ENCODE assay signal across 7 cellular contexts in genomic region chr19:48735031-48735615, GRCh38. TPM values are rescaled to one million over a fixed set of nuclear protein-coding genes. Genes with fewer than 3 reads are reported as not detected.
A peak's percentile ranks its signal among the peaks of the same experiment; 100 is the strongest.
DNase-seq lines count a peak whose midpoint lies in the region; TF ChIP-seq lines count a peak whose summit lies in the region.
"Had no signal": no experiment of that assay in that cellular context is flagged by ENCODE, and none has a peak within 500 bp of the region (broad histone marks: within the 10 kb centered on the region; RNA-seq: fewer than 3 reads in every experiment).

No MANE protein-coding gene starts in this region.

- H3K27ac Mint-ChIP-seq in endodermal cell = no peak overlapping the region

- peak overlapping the region; percentile 16 for H3K27ac ChIP-seq in endodermal cell (ENCODE audit: low read depth, low read length)

- peaks cover 40% of the 10 kb centered on the region for H3K27me3 Mint-ChIP-seq in endodermal cell (ENCODE audit: insufficient read depth)

- 4% methylated on average over 22 to 38 of the region's 38 CpGs for WGBS in endodermal cell (ENCODE audit: insufficient coverage in 1 of 2, insufficient read length in 1 of 2), 2 experiments

- peak overlapping the region; percentile 63 for H3K4me3 Mint-ChIP-seq in endodermal cell

- CTCF ChIA-PET in HEK293T (lab: Yijun Ruan, JAX) = no interaction called here

- POLR2A ChIA-PET in HEK293T (lab: Yijun Ruan, JAX) = interaction anchor here (1.2 kb wide), 1 partner anchor 10 kb away, joined by 3 read pairs; no protein-coding TSS in a partner anchor

- H3K36me3 ChIP-seq in endodermal cell (ENCODE audit: control insufficient read depth, insufficient read depth, low read length) = no peaks in the 10 kb centered on the region

- H3K9me3 ChIP-seq in endodermal cell (ENCODE audit: control insufficient read depth, low read length) = no peaks in the 10 kb centered on the region

- H3K4me1 Mint-ChIP-seq in endodermal cell = peaks cover 3% of the 10 kb centered on the region

- H3K4me3 ChIP-seq in endodermal cell (ENCODE audit: low read length) = peak overlapping the region; percentile 74

- H3K9me3 Mint-ChIP-seq in endodermal cell = no peaks in the 10 kb centered on the region

- peaks cover 2% of the 10 kb centered on the region for H3K36me3 Mint-ChIP-seq in endodermal cell (ENCODE audit: low read depth)

- H3K4me1 ChIP-seq in endodermal cell (ENCODE audit: control insufficient read depth, insufficient read depth, low read length) = no peaks in the 10 kb centered on the region

- TF ChIP-seq CTCF in endodermal cell (conservative IDR thresholded peaks at IDR 0.05) = peak; percentile 21

- peak overlapping the region; percentile 30 for H3K9ac ChIP-seq in endodermal cell (ENCODE audit: extremely low read depth, low read length, poor library complexity, severe bottlenecking)

- H3K27me3 ChIP-seq in endodermal cell (ENCODE audit: control insufficient read depth, insufficient read depth, low read length, poor library complexity, severe bottlenecking) = peaks cover 12% of the 10 kb centered on the region

- DNase-seq in NCI-H187 treated with DMSO at 0.1 percent for 48 hours (lab: John Stamatoyannopoulos, UW) (peak; percentile 85), endodermal cell (peak; percentile 92), renal cortical epithelial cell (ENCODE audit: low read depth) (peak; percentile 13), HEK293T (ENCODE audit: extremely low spot score) (no peak), GOT3 (lab: John Stamatoyannopoulos, UW) (no peak)
- DNase-seq in stimulated activated CD4-positive, alpha-beta T cell treated with anti-CD3 and anti-CD28 coated beads, Interleukin-1b, Interleukin-23, amount 100 ng/mL, for 48 hours = no peak
- DNase-seq: nucleus accumbens had no signal

TF ChIP-seq in HEK293T, 16 proteins besides CTCF, POLR2A, EP300 and RAD21:
- TF ChIP-seq SP1 (IDR thresholded peaks at IDR 0.05) (no peak), SUZ12 (IDR thresholded peaks at IDR 0.05) (no peak), ZNF384 (IDR thresholded peaks at IDR 0.05) (no peak), NFRKB (IDR thresholded peaks at IDR 0.05) (no peak)
- TF ChIP-seq, protein P1, sequence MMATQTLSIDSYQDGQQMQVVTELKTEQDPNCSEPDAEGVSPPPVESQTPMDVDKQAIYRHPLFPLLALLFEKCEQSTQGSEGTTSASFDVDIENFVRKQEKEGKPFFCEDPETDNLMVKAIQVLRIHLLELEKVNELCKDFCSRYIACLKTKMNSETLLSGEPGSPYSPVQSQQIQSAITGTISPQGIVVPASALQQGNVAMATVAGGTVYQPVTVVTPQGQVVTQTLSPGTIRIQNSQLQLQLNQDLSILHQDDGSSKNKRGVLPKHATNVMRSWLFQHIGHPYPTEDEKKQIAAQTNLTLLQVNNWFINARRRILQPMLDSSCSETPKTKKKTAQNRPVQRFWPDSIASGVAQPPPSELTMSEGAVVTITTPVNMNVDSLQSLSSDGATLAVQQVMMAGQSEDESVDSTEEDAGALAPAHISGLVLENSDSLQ (IDR thresholded peaks at IDR 0.05) = no peak

RNA-seq across cellular contexts. Expression of gene RASIP1, which starts 5.3 kb away (rescaled TPM):
- 1 to 10 TPM; 3.4 to 5.2 TPM for total RNA-seq in endodermal cell
- polyA plus RNA-seq in endodermal cell (2013, experiment 1 of 2) = 1.6 TPM
- 0.99 TPM for polyA plus RNA-seq in endodermal cell (2013, experiment 2 of 2)
- 0.50 and 0.69 TPM in 2 replicates for total RNA-seq in renal cortical epithelial cell

RNA-seq across cellular contexts. Expression of gene IZUMO1, which starts 11.6 kb away (rescaled TPM):
- total RNA-seq in endodermal cell = under 1 TPM; 0.22 to 0.80 TPM
- polyA plus RNA-seq in endodermal cell (2013, experiment 1 of 2) = 0.21 TPM
- not detected for polyA plus RNA-seq in endodermal cell (2013, experiment 2 of 2)
- total RNA-seq in renal cortical epithelial cell = not detected in 2 replicates

RNA-seq across cellular contexts. Expression of gene MAMSTR, which starts 15.6 kb away (rescaled TPM):
- total RNA-seq in endodermal cell (1 to 10 TPM; 1.9 to 2.3 TPM), renal cortical epithelial cell (0.25 and 0.87 TPM in 2 replicates)
- 2.0 TPM for polyA plus RNA-seq in endodermal cell (2013, experiment 1 of 2)
- polyA plus RNA-seq in endodermal cell (2013, experiment 2 of 2) = 1.2 TPM

RNA-seq across cellular contexts. Expression of gene FUT1, which starts 17.3 kb away (rescaled TPM):
- total RNA-seq in endodermal cell (1 to 10 TPM; 5.4 to 6.3 TPM), renal cortical epithelial cell (0.05 and 3.0 TPM in 2 replicates)
- polyA plus RNA-seq in endodermal cell (2013, experiment 1 of 2) = 0.93 TPM
- 0.46 TPM for polyA plus RNA-seq in endodermal cell (2013, experiment 2 of 2)

RNA-seq across cellular contexts. Expression of gene FGF21, which starts 20.2 kb away (rescaled TPM):
- total RNA-seq in endodermal cell (not detected), renal cortical epithelial cell (not detected in 2 replicates)
- polyA plus RNA-seq in endodermal cell (2013, experiment 1 of 2) = not detected
- not detected for polyA plus RNA-seq in endodermal cell (2013, experiment 2 of 2)

Comparison
In these comparisons a context has a peak if more than half of its experiments do, and no peak if none do; other contexts are left out.
1. DNase-seq: peak in NCI-H187 treated with DMSO at 0.1 percent for 48 hours (single experiment), endodermal cell (single experiment) and renal cortical epithelial cell (single experiment); none in HEK293T (single experiment), stimulated activated CD4-positive, alpha-beta T cell treated with anti-CD3 and anti-CD28 coated beads, Interleukin-1b, Interleukin-23, amount 100 ng/mL, for 48 hours (single experiment) and GOT3 (single experiment).